ENCODE assay signal across 24 cellular contexts in genomic region chr20:61513124-61514017, GRCh38.
"Had no signal": no experiment of that assay in that cellular context is flagged by ENCODE, and none has a peak within 500 bp of the region (broad histone marks: within the 10 kb centered on the region; RNA-seq: fewer than 3 reads in every experiment).

No MANE protein-coding gene starts in this region.

- H3K9me3 ChIP-seq: Peyer's patch had no signal

- H3K27ac Mint-ChIP-seq: activated CD8-positive, alpha-beta T cell treated with anti-CD3 and anti-CD28 coated beads for 36 hours; activated T-cell treated with anti-CD3 and anti-CD28 coated beads, Interleukin-2, amount 50 U/mL, for 72 hours; activated T-helper 2 cell treated with anti-CD3 and anti-CD28 coated beads, Interferon-gamma antibody, Interleukin-2, Interleukin-4, amounts not matched to agents 10 μg/mL and 5 μg/mL and 100 μg/mL, durations not matched to agents 14 hours and 24 hours and 36 hours; T-helper 1 cell treated with Interleukin-12 subunit alpha and Interleukin-12 subunit beta and Interleukin-4 antibody, amounts not matched to agents 30 μg/mL and 1 μg/mL, for 36 hours had no signal

- H3K36me3 ChIP-seq: Peyer's patch had no signal

- H3K4me3 ChIP-seq: K562, Peyer's patch had no signal

- H3K4me1 ChIP-seq: Peyer's patch had no signal

- ATAC-seq: activated CD4-positive, CD25-positive, alpha-beta regulatory T cell treated with anti-CD3 and anti-CD28 coated beads, Interleukin-2, amount 50 U/mL, for 24 hours; activated CD8-positive, alpha-beta T cell treated with anti-CD3 and anti-CD28 coated beads for 36 hours; activated T-cell treated with anti-CD3 and anti-CD28 coated beads, Interleukin-2, amount 50 U/mL, for 72 hours; K562 had no signal

- H3K27me3 ChIP-seq: Peyer's patch had no signal

- DNase-seq: activated CD4-positive, alpha-beta T cell treated with anti-CD3 and anti-CD28 coated beads for 4 hours; activated CD8-positive, alpha-beta memory T cell treated with anti-CD3 and anti-CD28 coated beads, Interleukin-2, amount 50 U/mL, for 4 hours; activated CD8-positive, alpha-beta T cell treated with anti-CD3 and anti-CD28 coated beads for 36 hours; activated gamma-delta T cell treated with Interleukin-2 at 50 U/mL for 16 hours; activated naive CD4-positive, alpha-beta T cell treated with anti-CD3 and anti-CD28 coated beads, Interleukin-2, amount 50 U/mL, for 16 hours; activated T-cell treated with anti-CD3 and anti-CD28 coated beads, Interleukin-2, amount 50 U/mL, for 72 hours; central memory CD4-positive, alpha-beta T cell; Karpas-422; MM.1S; NCI-H1105; NCI-H1436; NCI-H1694 treated with DMSO at 0.1 percent for 48 hours; NCI-H2029 treated with DMSO at 0.1 percent for 48 hours; NCI-H446 treated with DMSO at 0.1 percent for 48 hours; NCI-H524 treated with DMSO at 0.1 percent for 48 hours; NCI-H82; OCI-M1; Peyer's patch; SHP77 treated with DMSO at 0.1 percent for 48 hours had no signal

- H3K27me3 Mint-ChIP-seq: activated CD8-positive, alpha-beta T cell treated with anti-CD3 and anti-CD28 coated beads for 36 hours had no signal

- H3K4me3 Mint-ChIP-seq: activated CD8-positive, alpha-beta T cell treated with anti-CD3 and anti-CD28 coated beads for 36 hours; activated T-cell treated with anti-CD3 and anti-CD28 coated beads, Interleukin-2, amount 50 U/mL, for 72 hours; T-helper 1 cell treated with Interleukin-12 subunit alpha and Interleukin-12 subunit beta and Interleukin-4 antibody, amounts not matched to agents 30 μg/mL and 1 μg/mL, for 36 hours had no signal

- H3K9me3 Mint-ChIP-seq: activated CD8-positive, alpha-beta T cell treated with anti-CD3 and anti-CD28 coated beads for 36 hours; activated T-helper 2 cell treated with anti-CD3 and anti-CD28 coated beads, Interferon-gamma antibody, Interleukin-2, Interleukin-4, amounts not matched to agents 10 μg/mL and 5 μg/mL and 100 μg/mL, durations not matched to agents 14 hours and 24 hours and 36 hours; T-helper 1 cell treated with Interleukin-12 subunit alpha and Interleukin-12 subunit beta and Interleukin-4 antibody, amounts not matched to agents 30 μg/mL and 1 μg/mL, for 36 hours had no signal

- H3K27ac ChIP-seq: Peyer's patch, RWPE1 had no signal
